In genomic region chr3:54900954-54901591, GRCh38 we compare ENCODE assay signal across 17 cellular contexts. TPM values are rescaled to one million over a fixed set of nuclear protein-coding genes. Genes with fewer than 3 reads are reported as not detected.
DNase-seq lines count a peak whose midpoint lies in the region; ATAC-seq and TF ChIP-seq lines count a peak whose summit lies in the region.
"Had no signal": no experiment of that assay in that cellular context is flagged by ENCODE, and none has a peak within 500 bp of the region (broad histone marks: within the 10 kb centered on the region; RNA-seq: fewer than 3 reads in every experiment).

No MANE protein-coding gene starts in this region.

- no peaks in the 10 kb centered on the region for H3K79me1 ChIP-seq in IMR-90 (ENCODE audit: low read depth in 1 of 2, low read length in 2 of 2)

- peak overlapping the region; percentile 84 for H4K91ac ChIP-seq in IMR-90 (ENCODE audit: insufficient read depth, low read depth, low read length)

- H2BK20ac ChIP-seq in IMR-90 (ENCODE audit: low read depth, low read length) = peak overlapping the region; percentile 77

- H3K18ac ChIP-seq in IMR-90 (ENCODE audit: low read depth, low read length) = peak overlapping the region; percentile 88; the same call in 1 of the 2 replicates

- H3K4me1 Mint-ChIP-seq in chondrocyte (ENCODE audit: low read depth) (peaks cover 60% of the 10 kb centered on the region), progenitor cell of endocrine pancreas (ENCODE audit: low read depth) (peaks cover 2% of the 10 kb centered on the region)

- H2BK5ac ChIP-seq in IMR-90 (ENCODE audit: low read depth, low read length, poor library complexity, severe bottlenecking) = peak overlapping the region; percentile 74

- CTCF ChIA-PET in IMR-90 (lab: Yijun Ruan, JAX) = no interaction called here

- H3K27ac Mint-ChIP-seq in chondrocyte (ENCODE audit: unreplicated experiment) (peak overlapping the region; percentile 64), progenitor cell of endocrine pancreas (no peak overlapping the region)
- H3K27ac Mint-ChIP-seq: activated naive CD4-positive, alpha-beta T cell treated with anti-CD3 and anti-CD28 coated beads, Interleukin-2, amount 50 U/mL, for 72 hours had no signal

- H2AFZ ChIP-seq in IMR-90 (replicated peaks; ENCODE audit: low read length, poor library complexity) (peak overlapping the region; percentile 3), hepatocyte (no peak overlapping the region)

- in situ Hi-C loops in IMR-90 (cut with MboI; ENCODE audit: low sequenced_read_pairs) = no loop called here

- H3K9me3 Mint-ChIP-seq in chondrocyte (ENCODE audit: low read depth) = peaks cover 2% of the 10 kb centered on the region
- H3K9me3 Mint-ChIP-seq in progenitor cell of endocrine pancreas (ENCODE audit: low read depth) = no peaks in the 10 kb centered on the region

- DNase-seq in IMR-90 (peak; percentile 46), chondrocyte (ENCODE audit: low spot score) (no peak), hepatocyte (ENCODE audit: low spot score) (no peak), cerebellar nuclear complex (lab: John Stamatoyannopoulos, UW) (no peak), progenitor cell of endocrine pancreas (ENCODE audit: low spot score, unreplicated experiment) (no peak)
- DNase-seq: activated T-cell treated with anti-CD3 and anti-CD28 coated beads, Interleukin-2, amount 50 U/mL, for 1 hour; foreskin keratinocyte; mesendoderm; NCI-H2029; NCI-H524; stimulated activated CD4-positive, alpha-beta T cell treated with anti-CD3 and anti-CD28 coated beads, Interleukin-4, amount 100 ng/mL, for 24 hours had no signal

- H4K20me1 ChIP-seq in IMR-90 (ENCODE audit: insufficient read depth, low read length) (no peaks in the 10 kb centered on the region), hepatocyte (ENCODE audit: insufficient read depth, poor library complexity, severe bottlenecking) (no peaks in the 10 kb centered on the region)
- H4K20me1 ChIP-seq: BLaER1 treated with 17β-estradiol and CSF1 and Interleukin-3, amounts not matched to agents 10 nM and 100 nM had no signal

- peak overlapping the region; percentile 71 for H3K4ac ChIP-seq in IMR-90 (ENCODE audit: low read depth, low read length)

- ATAC-seq in IMR-90 (ENCODE audit: low read depth) = peak; percentile 60
- no peak for ATAC-seq in HG03469 (IDR thresholded peaks at IDR 0.05; ENCODE audit: unreplicated experiment)
- ATAC-seq: activated naive CD4-positive, alpha-beta T cell treated with anti-CD3 and anti-CD28 coated beads, Interleukin-2, amount 50 U/mL, for 72 hours; foreskin keratinocyte had no signal

- H3K27me3 ChIP-seq in IMR-90 (ENCODE audit: control insufficient read depth, insufficient read depth, low read length) (no peaks in the 10 kb centered on the region), hepatocyte (no peaks in the 10 kb centered on the region), stomach smooth muscle (ENCODE audit: control insufficient read depth in 1 of 2, insufficient read depth in 2 of 2, low read length in 2 of 2) (no peaks in the 10 kb centered on the region)
- H3K27me3 ChIP-seq: BLaER1 treated with 17β-estradiol and CSF1 and Interleukin-3, amounts not matched to agents 10 nM and 100 nM had no signal

- no TSS peak for BruUV-seq in IMR-90 (replicated peaks; lab: Mats Ljungman, UMichigan)

- no peaks in the 10 kb centered on the region for H3K9me2 ChIP-seq in hepatocyte (replicated peaks; ENCODE audit: insufficient read depth)

- intact Hi-C loops in IMR-90 (cut with micrococcal nuclease) = no loop called here

- H3K56ac ChIP-seq in IMR-90 (ENCODE audit: extremely low read depth, insufficient read depth, low read length) = peak overlapping the region; percentile 11; the same call in 1 of the 2 replicates

- peak overlapping the region; percentile 8; the same call in 2 of the 3 replicates for H2BK15ac ChIP-seq in IMR-90 (ENCODE audit: low read depth, low read length)

- peak overlapping the region; percentile 36; the same call in 1 of the 2 replicates for H4K5ac ChIP-seq in IMR-90 (ENCODE audit: low read depth, low read length)

- H3K9me3 ChIP-seq in IMR-90 (ENCODE audit: control insufficient read depth, insufficient read depth, low read length) (no peaks in the 10 kb centered on the region), hepatocyte (ENCODE audit: low read depth) (no peaks in the 10 kb centered on the region), stomach smooth muscle (ENCODE audit: control insufficient read depth in 2 of 2, low read length in 2 of 2) (no peaks in the 10 kb centered on the region)
- H3K9me3 ChIP-seq: BLaER1 treated with 17β-estradiol and CSF1 and Interleukin-3, amounts not matched to agents 10 nM and 100 nM; thoracic aorta had no signal

- H3K4me3 ChIP-seq in IMR-90 (ENCODE audit: insufficient read depth, low read depth, low read length) = no peak overlapping the region
- no peak overlapping the region for H3K4me3 ChIP-seq in hepatocyte
- H3K4me3 ChIP-seq in stomach smooth muscle (ENCODE audit: low read length in 2 of 2) = no peak overlapping the region
- H3K4me3 ChIP-seq: BLaER1 treated with 17β-estradiol and CSF1 and Interleukin-3, amounts not matched to agents 10 nM and 100 nM; thoracic aorta had no signal

- H3K9me1 ChIP-seq in IMR-90 (ENCODE audit: insufficient read depth, low read length) = peaks cover 21% of the 10 kb centered on the region

- H3K4me2 ChIP-seq in IMR-90 (ENCODE audit: low read depth, low read length) (peak overlapping the region; percentile 14; the same call in 1 of the 2 replicates), hepatocyte (no peak overlapping the region)

- H3K36me3 Mint-ChIP-seq in chondrocyte (ENCODE audit: low read depth) (no peaks in the 10 kb centered on the region), progenitor cell of endocrine pancreas (ENCODE audit: insufficient read depth) (no peaks in the 10 kb centered on the region)

- no peaks in the 10 kb centered on the region for H3K79me2 ChIP-seq in hepatocyte

- H3K4me3 Mint-ChIP-seq in chondrocyte (ENCODE audit: unreplicated experiment) (no peak overlapping the region), progenitor cell of endocrine pancreas (ENCODE audit: low read depth) (no peak overlapping the region)

- POLR2A ChIA-PET in IMR-90 (lab: Charles Lee; ENCODE audit: unreplicated experiment) = no interaction called here

- H3K14ac ChIP-seq in IMR-90 (replicated peaks; ENCODE audit: low read depth, low read length) = peak overlapping the region; percentile 26

- peaks cover 24% of the 10 kb centered on the region for H3K4me1 ChIP-seq in IMR-90 (ENCODE audit: control insufficient read depth, insufficient read depth, low read length)
- no peaks in the 10 kb centered on the region for H3K4me1 ChIP-seq in hepatocyte (ENCODE audit: insufficient read depth)
- peaks cover 18% of the 10 kb centered on the region for H3K4me1 ChIP-seq in stomach smooth muscle (ENCODE audit: control insufficient read depth, insufficient read depth, low read length)
- H3K4me1 ChIP-seq: foreskin keratinocyte had no signal

- peak overlapping the region; percentile 74 for H2BK120ac ChIP-seq in IMR-90 (ENCODE audit: low read depth, low read length)

- TF ChIP-seq POLR2A in IMR-90 (IDR thresholded peaks at IDR 0.05; ENCODE audit: low read depth, low read length) = no peak

- no peak overlapping the region for H3K23ac ChIP-seq in IMR-90 (ENCODE audit: low read depth, low read length)

- WGBS in IMR-90 (ENCODE audit: extremely low coverage in 2 of 2, insufficient read length in 1 of 2), 2 experiments = 37% methylated on average over 3 of the region's 8 CpGs; no CpG with 5 or more reads in 1 of the 2 experiments
- WGBS in hepatocyte (ENCODE audit: low lambda C conversion rate, missing lambda C conversion rate) = 73% methylated on average over 8 of the region's 8 CpGs

- no peaks in the 10 kb centered on the region for H3K27me3 Mint-ChIP-seq in chondrocyte (ENCODE audit: low read depth)
- H3K27me3 Mint-ChIP-seq in progenitor cell of endocrine pancreas = peaks cover 6% of the 10 kb centered on the region

- no peak for TF ChIP-seq CTCF in IMR-90 (conservative IDR thresholded peaks at IDR 0.05; ENCODE audit: low read depth, low read length)
- no peak for TF ChIP-seq CTCF in chondrocyte (IDR thresholded peaks at IDR 0.05)
- TF ChIP-seq CTCF in hepatocyte (IDR thresholded peaks at IDR 0.05; ENCODE audit: poor library complexity) = no peak
- TF ChIP-seq CTCF in progenitor cell of endocrine pancreas (IDR thresholded peaks at IDR 0.05; ENCODE audit: unreplicated experiment) = no peak

- peak overlapping the region; percentile 58 for H3K27ac ChIP-seq in IMR-90 (ENCODE audit: insufficient read depth, low read length)
- H3K27ac ChIP-seq in hepatocyte = peak overlapping the region; percentile 43
- peak overlapping the region; percentile 41 for H3K27ac ChIP-seq in stomach smooth muscle (ENCODE audit: low read length)
- H3K27ac ChIP-seq: BLaER1 treated with 17β-estradiol and CSF1 and Interleukin-3, amounts not matched to agents 10 nM and 100 nM; foreskin keratinocyte; thoracic aorta had no signal

- dilution Hi-C loops in IMR-90 (cut with HindIII; ENCODE audit: low sequenced_read_pairs, unreplicated experiment) = no loop called here

- H4K8ac ChIP-seq in IMR-90 (ENCODE audit: low read depth in 2 of 2, low read length in 2 of 2) = peak overlapping the region; percentile 37 to 49; a peak in 3 of 4 replicates

- H2AK5ac ChIP-seq in IMR-90 (ENCODE audit: low read depth, low read length) = peak overlapping the region; percentile 41

- H3K9ac ChIP-seq in IMR-90 (ENCODE audit: low read depth, low read length) = no peak overlapping the region; the same call in 1 of the 2 replicates
- no peak overlapping the region for H3K9ac ChIP-seq in stomach smooth muscle (ENCODE audit: low read length in 2 of 2)
- H3K9ac ChIP-seq: BLaER1 treated with 17β-estradiol and CSF1 and Interleukin-3, amounts not matched to agents 10 nM and 100 nM had no signal

- no peak overlapping the region for H2AK9ac ChIP-seq in IMR-90 (replicated peaks; ENCODE audit: low read depth, low read length, poor library complexity)

- H3K36me3 ChIP-seq in IMR-90 (ENCODE audit: control insufficient read depth, insufficient read depth, low read length) = no peaks in the 10 kb centered on the region
- H3K36me3 ChIP-seq in hepatocyte (replicated peaks; ENCODE audit: insufficient read depth, low read depth) = no peaks in the 10 kb centered on the region
- no peaks in the 10 kb centered on the region for H3K36me3 ChIP-seq in stomach smooth muscle (ENCODE audit: control insufficient read depth in 2 of 2, insufficient read depth in 2 of 2, low read length in 2 of 2)
- H3K36me3 ChIP-seq: BLaER1 treated with 17β-estradiol and CSF1 and Interleukin-3, amounts not matched to agents 10 nM and 100 nM had no signal

- TF ChIP-seq RAD21 in IMR-90 (IDR thresholded peaks at IDR 0.05; ENCODE audit: low read length) = no peak

TF ChIP-seq in IMR-90, 13 proteins besides CTCF, POLR2A, EP300 and RAD21 (continues in another document):
- TF ChIP-seq MAZ (IDR thresholded peaks at IDR 0.05; ENCODE audit: borderline replicate concordance, low read depth, low read length) (no peak), CHD1 (IDR thresholded peaks at IDR 0.05; ENCODE audit: low read depth, low read length) (no peak)

RNA-seq across cellular contexts. Expression of gene LRTM1, which starts 26.8 kb away (rescaled TPM):
- not detected in 2 replicates for total RNA-seq in IMR-90 (2012; rRNA removed)
- polyA plus RNA-seq in IMR-90 (2012; rRNA removed) = not detected in 2 replicates
- not detected in 2 replicates for polyA plus RNA-seq in IMR-90 (2012; cell fraction: cytosol; rRNA removed)
- polyA plus RNA-seq in IMR-90 (2012; cell fraction: nucleus; rRNA removed; ENCODE audit: low replicate concordance) = 0.06 TPM in 1 of 2 replicates, not detected in the other
- total RNA-seq in chondrocyte = not detected in 3 replicates
- 0.52 TPM in 1 of 2 replicates, not detected in the other for total RNA-seq in hepatocyte
- 0.23 TPM in 1 of 2 replicates, not detected in the other for polyA plus RNA-seq in hepatocyte
- total RNA-seq in progenitor cell of endocrine pancreas = not detected in 2 replicates
- total RNA-seq: activated naive CD4-positive, alpha-beta T cell treated with anti-CD3 and anti-CD28 coated beads, Interleukin-2, amount 50 U/mL, for 72 hours; foreskin keratinocyte; OCI-LY7; thoracic aorta had no signal
- polyA plus RNA-seq: foreskin keratinocyte had no signal
